In genomic region chr9:72315510-72316287, GRCh38 we compare ENCODE assay signal across 8 cellular contexts. TPM values are rescaled to one million over a fixed set of nuclear protein-coding genes. Genes with fewer than 3 reads are reported as not detected.
DNase-seq lines count a peak whose midpoint lies in the region; ATAC-seq and TF ChIP-seq lines count a peak whose summit lies in the region.

No MANE protein-coding gene starts in this region.

- TF ChIP-seq POLR2A in body of pancreas (IDR thresholded peaks at IDR 0.05): no peak
- peak; percentile 15 for TF ChIP-seq POLR2A in transverse colon (IDR thresholded peaks at IDR 0.05)

- peak overlapping the region; percentile 22 for H3K27ac ChIP-seq in AG04450 (ENCODE audit: low read depth, low read length)
- H3K27ac ChIP-seq in body of pancreas: peak overlapping the region; percentile 54 to 75 (median 70)
- peak overlapping the region; percentile 63 for H3K27ac ChIP-seq in layer of hippocampus (ENCODE audit: low read depth, low read length)
- H3K27ac ChIP-seq in transverse colon: peak overlapping the region; percentile 82 to 88 (median 86)
- H3K27ac ChIP-seq in Karpas-422 (ENCODE audit: low read length): no peak overlapping the region

- H3K36me3 Mint-ChIP-seq in IgD-negative memory B cell: peaks cover 2% of the 10 kb centered on the region

- peak overlapping the region in 2 of 3 donors; percentile 0 to 83 for H3K27ac Mint-ChIP-seq in IgD-negative memory B cell

- intact Hi-C loops in body of pancreas (cut with DNase I): no loop called here
- intact Hi-C loops in transverse colon (cut with DNase I; ENCODE audit: low total_unique reads): loop anchor here (2.0 kb wide), 1 partner anchor 49 kb away; the partner anchor contains the start of gene ZFAND5

- peaks cover 3 to 15% (median 10%) of the 10 kb centered on the region in 3 donors for H3K4me1 Mint-ChIP-seq in IgD-negative memory B cell

- WGBS in body of pancreas, 2 donors: 18 to 22% methylated on average over 9 of the region's 9 CpGs
- 22 to 23% methylated on average over 4 to 9 of the region's 9 CpGs for WGBS in transverse colon (ENCODE audit: low coverage in 1 of 2), 2 donors

- no peaks in the 10 kb centered on the region for H3K27me3 Mint-ChIP-seq in IgD-negative memory B cell

- CTCF ChIA-PET in AG04450 (lab: Charles Lee): interaction anchor here (0.5 to 3.4 kb wide), 7 partner anchors 19 to 551 kb away, joined by 3 to 17 read pairs (median 7); no protein-coding TSS in a partner anchor

- H3K9me3 ChIP-seq in AG04450 (ENCODE audit: control insufficient read depth, insufficient read depth, low read length): no peaks in the 10 kb centered on the region
- H3K9me3 ChIP-seq in body of pancreas: no peaks in the 10 kb centered on the region
- no peaks in the 10 kb centered on the region for H3K9me3 ChIP-seq in transverse colon
- no peaks in the 10 kb centered on the region for H3K9me3 ChIP-seq in Karpas-422 (ENCODE audit: low read length)

- H3K4me1 ChIP-seq in body of pancreas (peaks cover 22% of the 10 kb centered on the region), transverse colon (peaks cover 25 to 51% (median 38%) of the 10 kb centered on the region in 4 donors), Karpas-422 (ENCODE audit: low read length) (no peaks in the 10 kb centered on the region)

- H3K4me3 Mint-ChIP-seq in IgD-negative memory B cell: peak overlapping the region in 1 of 4 donors; percentile 33

- H3K36me3 ChIP-seq in body of pancreas (replicated peaks in 1 of 2; ENCODE audit: insufficient read depth in 1 of 2, low read depth in 2 of 2) (no peaks in the 10 kb centered on the region), transverse colon (no peaks in the 10 kb centered on the region), Karpas-422 (ENCODE audit: insufficient read depth, low read length) (no peaks in the 10 kb centered on the region)

- POLR2A ChIA-PET in AG04450 (lab: Yijun Ruan, JAX): interaction anchor here (1.1 to 2.2 kb wide), 2 partner anchors 47 to 49 kb away, joined by 4 to 21 read pairs; partner anchors contain the start of gene ZFAND5

- no peaks in the 10 kb centered on the region for H4K20me1 ChIP-seq in Karpas-422 (ENCODE audit: insufficient read depth, low read depth, low read length)

- ATAC-seq in body of pancreas: peak; percentile 73

- no peak overlapping the region for H2AFZ ChIP-seq in Karpas-422 (ENCODE audit: low read length)

- no peak for TF ChIP-seq CTCF in AG04450 (IDR thresholded peaks at IDR 0.05; ENCODE audit: low read depth, low read length)
- no peak for TF ChIP-seq CTCF in body of pancreas (IDR thresholded peaks at IDR 0.05)
- no peak for TF ChIP-seq CTCF in transverse colon (IDR thresholded peaks at IDR 0.05)
- TF ChIP-seq CTCF in GM20000 (IDR thresholded peaks at IDR 0.05; ENCODE audit: extremely low read depth, missing control alignments): no peak

- in situ Hi-C loops in transverse colon (cut with MboI; ENCODE audit: low pct_ligation_motif_present in 1 of 4, low pct_unique_long_range_greater_than_20kb in 1 of 4, low sequenced_read_pairs in 3 of 4): no loop called here

- H3K4me2 ChIP-seq in Karpas-422 (ENCODE audit: low read depth, low read length, poor library complexity, severe bottlenecking): no peak overlapping the region

- H3K27me3 ChIP-seq in AG04450 (ENCODE audit: control insufficient read depth, insufficient read depth, low read length) (no peaks in the 10 kb centered on the region), body of pancreas (no peaks in the 10 kb centered on the region), layer of hippocampus (ENCODE audit: control insufficient read depth, insufficient read depth, low read length) (no peaks in the 10 kb centered on the region), transverse colon (no peaks in the 10 kb centered on the region), Karpas-422 (ENCODE audit: low read length) (no peaks in the 10 kb centered on the region)

- no peak overlapping the region for H3K9ac ChIP-seq in Karpas-422 (ENCODE audit: low read length)

- DNase-seq in AG04450 (ENCODE audit: low read depth, low spot score) (no peak), body of pancreas (peak; percentile 37 to 60 (median 54)), transverse colon (peak; percentile 50), Karpas-422 (no peak), GM20000 (ENCODE audit: low spot score) (no peak)
- DNase-seq in central memory CD4-positive, alpha-beta T cell: no peak

- H3K4me3 ChIP-seq in AG04450 (ENCODE audit: low read depth, low read length) (no peak overlapping the region), body of pancreas (no peak overlapping the region), transverse colon (peak overlapping the region in 1 of 4 donors; percentile 7), Karpas-422 (ENCODE audit: low read length) (no peak overlapping the region)

- TF ChIP-seq EP300 in transverse colon (IDR thresholded peaks at IDR 0.05; ENCODE audit: low read depth): no peak

- H3K9me2 ChIP-seq in Karpas-422 (replicated peaks; ENCODE audit: insufficient read depth, low read length): no peaks in the 10 kb centered on the region

- no peaks in the 10 kb centered on the region for H3K9me3 Mint-ChIP-seq in IgD-negative memory B cell

- no peaks in the 10 kb centered on the region for H3K79me2 ChIP-seq in Karpas-422 (ENCODE audit: low read length)

RNA-seq across cellular contexts. Expression of gene ZFAND5, which starts 49.3 kb away (rescaled TPM):
- 195 and 224 TPM in 2 replicates for polyA plus RNA-seq in AG04450 (2011; rRNA removed)
- 90.0 and 115 TPM in 2 replicates for polyA minus RNA-seq in AG04450 (2011; rRNA and poly(A)+ RNA removed)
- polyA plus RNA-seq in IgD-negative memory B cell: 110 TPM
- total RNA-seq in body of pancreas: 100 to 1,000 TPM in 1 of 2 donors, 10 to 100 TPM in 1; 89.2 to 172 TPM
- 100 to 1,000 TPM in 2 of 4 donors, 10 to 100 TPM in 2; 49.0 to 190 (median 98.2) TPM for total RNA-seq in transverse colon
- total RNA-seq in Karpas-422 (2014; rRNA removed; shearing (Covaris generic); ENCODE audit: low replicate concordance): 35.0 and 46.4 TPM in 2 replicates

Comparison
In these comparisons a context has a peak if more than half of its experiments do, and no peak if none do; other contexts are left out.
1. DNase-seq: peak in body of pancreas (4 of 4) and transverse colon (single experiment); none in AG04450 (single experiment), Karpas-422 (single experiment), GM20000 (single experiment) and central memory CD4-positive, alpha-beta T cell (single experiment).